Comparison of ENCODE assay signal across 39 cellular contexts in genomic region chr6:2178125-2178524, GRCh38.
"Had no signal": no experiment of that assay in that cellular context is flagged by ENCODE, and none has a peak within 500 bp of the region (broad histone marks: within the 10 kb centered on the region; RNA-seq: fewer than 3 reads in every experiment).

No MANE protein-coding gene starts in this region.

- H3K9me3 ChIP-seq: adrenal gland, ascending aorta, body of pancreas, breast epithelium had no signal

- H3K36me3 ChIP-seq: adrenal gland, ascending aorta, brain microvascular endothelial cell, breast epithelium, cardiac muscle cell had no signal

- H3K4me1 ChIP-seq: adrenal gland, body of pancreas, breast epithelium had no signal

- FAIRE-seq: astrocyte, bronchial epithelial cell had no signal

- H3K27ac Mint-ChIP-seq: activated naive CD4-positive, alpha-beta T cell treated with anti-CD3 and anti-CD28 coated beads for 36 hours; activated naive CD4-positive, alpha-beta T cell treated with anti-CD3 and anti-CD28 coated beads, Interleukin-2, amount 10 ng/mL, durations not matched to agents 7 days and 5 days; activated naive CD4-positive, alpha-beta T cell treated with anti-CD3 and anti-CD28 coated beads, Interleukin-2, amount 50 U/mL, for 24 hours; activated naive CD4-positive, alpha-beta T cell treated with anti-CD3 and anti-CD28 coated beads, Interleukin-2, amount 50 U/mL, for 72 hours; activated naive CD8-positive, alpha-beta T cell; activated naive CD8-positive, alpha-beta T cell treated with anti-CD3 and anti-CD28 coated beads for 36 hours; activated naive CD8-positive, alpha-beta T cell treated with anti-CD3 and anti-CD28 coated beads, Interleukin-2, amount 10 ng/mL, durations not matched to agents 7 days and 5 days; activated naive CD8-positive, alpha-beta T cell treated with anti-CD3 and anti-CD28 coated beads, Interleukin-2, amount 50 U/mL, for 24 hours; activated T-cell treated with anti-CD3 and anti-CD28 coated beads, Interleukin-2, amount 50 U/mL, for 24 hours; activated T-cell treated with anti-CD3 and anti-CD28 coated beads, Interleukin-2, amount 50 U/mL, for 72 hours; activated T-helper 1 cell treated with anti-CD3 and anti-CD28 coated beads, Interleukin-12 subunit alpha, Interleukin-12 subunit beta, Interleukin-2, Interleukin-4 antibody, amounts not matched to agents 30 ng/mL and 10 ng/mL and 1 ng/mL, durations not matched to agents 14 hours and 24 hours and 36 hours; activated T-helper 17 cell treated with anti-CD3 and anti-CD28 coated beads, Interleukin-2, amount 50 U/mL, for 72 hours; activated T-helper 2 cell treated with anti-CD3 and anti-CD28 coated beads, Interferon-gamma antibody, Interleukin-2, Interleukin-4, amounts not matched to agents 10 μg/mL and 5 μg/mL and 100 μg/mL, durations not matched to agents 14 hours and 24 hours and 36 hours; brain had no signal

- H3K4me3 ChIP-seq: adrenal gland, ascending aorta, body of pancreas, breast epithelium, cardiac muscle cell had no signal

- H3K4me3 Mint-ChIP-seq: activated naive CD4-positive, alpha-beta T cell treated with anti-CD3 and anti-CD28 coated beads for 36 hours; activated naive CD4-positive, alpha-beta T cell treated with anti-CD3 and anti-CD28 coated beads, Interleukin-2, amount 10 ng/mL, durations not matched to agents 7 days and 5 days; activated naive CD4-positive, alpha-beta T cell treated with anti-CD3 and anti-CD28 coated beads, Interleukin-2, amount 50 U/mL, for 24 hours; activated naive CD8-positive, alpha-beta T cell; activated naive CD8-positive, alpha-beta T cell treated with anti-CD3 and anti-CD28 coated beads for 36 hours; activated naive CD8-positive, alpha-beta T cell treated with anti-CD3 and anti-CD28 coated beads, Interleukin-2, amount 10 ng/mL, durations not matched to agents 7 days and 5 days; activated naive CD8-positive, alpha-beta T cell treated with anti-CD3 and anti-CD28 coated beads, Interleukin-2, amount 50 U/mL, for 24 hours; activated T-cell treated with anti-CD3 and anti-CD28 coated beads, Interleukin-2, amount 50 U/mL, for 24 hours; activated T-cell treated with anti-CD3 and anti-CD28 coated beads, Interleukin-2, amount 50 U/mL, for 4 hours; activated T-cell treated with anti-CD3 and anti-CD28 coated beads, Interleukin-2, amount 50 U/mL, for 72 hours; activated T-helper 1 cell treated with anti-CD3 and anti-CD28 coated beads, Interleukin-12 subunit alpha, Interleukin-12 subunit beta, Interleukin-2, Interleukin-4 antibody, amounts not matched to agents 30 ng/mL and 10 ng/mL and 1 ng/mL, durations not matched to agents 14 hours and 24 hours and 36 hours; activated T-helper 17 cell treated with anti-CD3 and anti-CD28 coated beads, Interleukin-2, amount 50 U/mL, for 72 hours; brain; central memory CD8-positive, alpha-beta T cell had no signal

- H3K27me3 ChIP-seq: adrenal gland, ascending aorta, body of pancreas, brain microvascular endothelial cell, breast epithelium, cardiac muscle cell had no signal

- H3K4me1 Mint-ChIP-seq: activated naive CD4-positive, alpha-beta T cell treated with anti-CD3 and anti-CD28 coated beads, Interleukin-2, amount 10 ng/mL, durations not matched to agents 7 days and 5 days had no signal

- H3K27me3 Mint-ChIP-seq: activated naive CD4-positive, alpha-beta T cell treated with anti-CD3 and anti-CD28 coated beads, Interleukin-2, amount 10 ng/mL, durations not matched to agents 7 days and 5 days; activated naive CD4-positive, alpha-beta T cell treated with anti-CD3 and anti-CD28 coated beads, Interleukin-2, amount 50 U/mL, for 24 hours; activated naive CD8-positive, alpha-beta T cell; activated naive CD8-positive, alpha-beta T cell treated with anti-CD3 and anti-CD28 coated beads, Interleukin-2, amount 10 ng/mL, durations not matched to agents 7 days and 5 days; activated T-cell treated with anti-CD3 and anti-CD28 coated beads, Interleukin-2, amount 50 U/mL, for 24 hours; activated T-helper 17 cell treated with anti-CD3 and anti-CD28 coated beads, Interleukin-2, amount 50 U/mL, for 72 hours; central memory CD8-positive, alpha-beta T cell had no signal

- H3K27ac ChIP-seq: adrenal gland, ascending aorta, body of pancreas, brain microvascular endothelial cell, breast epithelium, cardiac muscle cell had no signal

- ATAC-seq: activated naive CD4-positive, alpha-beta T cell treated with anti-CD3 and anti-CD28 coated beads, Interleukin-2, amount 50 U/mL, for 72 hours; activated naive CD8-positive, alpha-beta T cell treated with anti-CD3 and anti-CD28 coated beads, Interleukin-2, amount 50 U/mL, for 24 hours; activated T-cell treated with anti-CD3 and anti-CD28 coated beads, Interleukin-2, amount 50 U/mL, for 4 hours; activated T-cell treated with anti-CD3 and anti-CD28 coated beads, Interleukin-2, amount 50 U/mL, for 72 hours; activated T-helper 17 cell treated with anti-CD3 and anti-CD28 coated beads, Interleukin-2, amount 50 U/mL, for 72 hours; body of pancreas had no signal

- DNase-seq: activated effector memory CD4-positive, alpha-beta T cell treated with anti-CD3 and anti-CD28 coated beads, Interleukin-2, amount 50 U/mL, for 16 hours; activated effector memory CD4-positive, alpha-beta T cell treated with Interleukin-2 at 50 U/mL for 16 hours; activated gamma-delta T cell; activated gamma-delta T cell treated with Interleukin-2 at 50 U/mL for 16 hours; activated naive CD4-positive, alpha-beta T cell; activated naive CD4-positive, alpha-beta T cell treated with anti-CD3 and anti-CD28 coated beads for 36 hours; activated naive CD4-positive, alpha-beta T cell treated with anti-CD3 and anti-CD28 coated beads, Interleukin-2, amount 10 ng/mL, durations not matched to agents 7 days and 5 days; activated naive CD4-positive, alpha-beta T cell treated with anti-CD3 and anti-CD28 coated beads, Interleukin-2, amount 50 U/mL, for 16 hours; activated naive CD4-positive, alpha-beta T cell treated with Interleukin-2 at 50 U/mL for 16 hours; activated naive CD8-positive, alpha-beta T cell treated with anti-CD3 and anti-CD28 coated beads for 36 hours; activated naive CD8-positive, alpha-beta T cell treated with anti-CD3 and anti-CD28 coated beads, Interleukin-2, amount 10 ng/mL, durations not matched to agents 7 days and 5 days; activated naive CD8-positive, alpha-beta T cell treated with anti-CD3 and anti-CD28 coated beads, Interleukin-2, amount 50 U/mL, for 24 hours; activated T-cell treated with anti-CD3 and anti-CD28 coated beads, Interleukin-2, amount 50 U/mL, for 24 hours; activated T-cell treated with anti-CD3 and anti-CD28 coated beads, Interleukin-2, amount 50 U/mL, for 4 hours; activated T-cell treated with anti-CD3 and anti-CD28 coated beads, Interleukin-2, amount 50 U/mL, for 48 hours; activated T-cell treated with anti-CD3 and anti-CD28 coated beads, Interleukin-2, amount 50 U/mL, for 72 hours; adrenal gland; amniotic stem cell; amygdala; anterior cingulate cortex; aorta; body of pancreas; brain microvascular endothelial cell; caudate nucleus; central memory CD4-positive, alpha-beta T cell; cerebellar nuclear complex had no signal

- H3K36me3 Mint-ChIP-seq: activated naive CD4-positive, alpha-beta T cell treated with anti-CD3 and anti-CD28 coated beads, Interleukin-2, amount 10 ng/mL, durations not matched to agents 7 days and 5 days had no signal
